In the genomic region with DNA sequence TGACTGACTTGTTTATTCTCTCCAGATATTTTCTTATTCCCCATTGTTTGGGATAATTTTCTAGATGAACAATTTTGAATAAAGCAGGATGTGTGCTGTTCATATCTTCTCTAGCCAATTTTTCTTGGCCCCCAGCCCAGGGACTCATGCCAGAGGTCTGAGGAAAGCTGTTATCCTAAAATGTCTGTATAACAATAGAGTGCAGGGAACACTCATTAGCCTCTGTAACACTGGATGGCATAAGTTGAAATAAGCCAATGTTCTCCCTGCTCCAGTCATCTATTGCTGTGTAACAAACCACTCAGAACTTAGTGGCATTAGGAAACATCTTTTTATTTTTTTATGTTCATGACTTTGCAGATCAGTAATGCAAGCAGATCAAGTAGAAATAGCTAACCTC, we compare ENCODE assay signal across 11 cellular contexts.
DNase-seq lines count a peak whose midpoint lies in the region; ATAC-seq and TF ChIP-seq lines count a peak whose summit lies in the region.
"Had no signal": no experiment of that assay in that cellular context is flagged by ENCODE, and none has a peak within 500 bp of the region (broad histone marks: within the 10 kb centered on the region; RNA-seq: fewer than 3 reads in every experiment).

No MANE protein-coding gene starts in this region.

- H3K4me2 ChIP-seq in smooth muscle cell, result no peak overlapping the region

- H3K27me3 Mint-ChIP-seq in brain, result no peaks in the 10 kb centered on the region
- H3K27me3 Mint-ChIP-seq in activated T-cell treated with anti-CD3 and anti-CD28 coated beads, Interleukin-2, amount 50 U/mL, for 72 hours (ENCODE audit: low read depth), result no peaks in the 10 kb centered on the region

- H3F3A ChIP-seq in smooth muscle cell (ENCODE audit: low read depth), result no peaks in the 10 kb centered on the region

- DNase-seq in COR-L47 (lab: John Stamatoyannopoulos, UW) (peak; percentile 97), NCI-H2081 (lab: John Stamatoyannopoulos, UW) (peak; percentile 81 to 97), left kidney (ENCODE audit: low read depth, low spot score) (peak; percentile 36), smooth muscle cell (lab: John Stamatoyannopoulos, UW; ENCODE audit: unreplicated experiment) (no peak)
- DNase-seq in stimulated activated CD4-positive, alpha-beta T cell treated with anti-CD3 and anti-CD28 coated beads, Interleukin-2, amount 100 ng/mL, for 48 hours, result no peak
- no peak for DNase-seq in activated T-cell treated with anti-CD3 and anti-CD28 coated beads, Interleukin-2, amount 50 U/mL, for 72 hours
- DNase-seq: dorsolateral prefrontal cortex; stimulated activated CD4-positive, alpha-beta T cell treated with anti-CD3 and anti-CD28 coated beads, Interleukin-12 subunit alpha, Interleukin-12 subunit beta, amount 100 ng/mL, for 4 hours had no signal

- no peak overlapping the region for H2AFZ ChIP-seq in smooth muscle cell (ENCODE audit: low read depth)

- TF ChIP-seq CTCF in brain (conservative IDR thresholded peaks at IDR 0.05) (no peak), smooth muscle cell (IDR thresholded peaks at IDR 0.05; ENCODE audit: borderline replicate concordance, insufficient read depth, poor library complexity, severe bottlenecking) (no peak)

- peaks cover 22% of the 10 kb centered on the region for H3K36me3 Mint-ChIP-seq in brain
- H3K36me3 Mint-ChIP-seq in activated T-cell treated with anti-CD3 and anti-CD28 coated beads, Interleukin-2, amount 50 U/mL, for 72 hours (ENCODE audit: insufficient read depth in 2 of 2), result peaks cover 2 to 8% of the 10 kb centered on the region in 2 donors

- H3K4me3 ChIP-seq in smooth muscle cell, result no peak overlapping the region
- H3K4me3 ChIP-seq: dorsolateral prefrontal cortex had no signal

- H3K4me1 ChIP-seq in smooth muscle cell (ENCODE audit: low read depth), result no peaks in the 10 kb centered on the region

- no peak overlapping the region for H3K9ac ChIP-seq in smooth muscle cell (ENCODE audit: low read depth)

- H3K4me1 Mint-ChIP-seq in brain, result peaks cover 7% of the 10 kb centered on the region
- no peaks in the 10 kb centered on the region for H3K4me1 Mint-ChIP-seq in activated T-cell treated with anti-CD3 and anti-CD28 coated beads, Interleukin-2, amount 50 U/mL, for 72 hours (ENCODE audit: low read depth)
- H3K4me1 Mint-ChIP-seq: WTC11 had no signal

- no peak overlapping the region for H3K4me3 Mint-ChIP-seq in brain
- H3K4me3 Mint-ChIP-seq in activated T-cell treated with anti-CD3 and anti-CD28 coated beads, Interleukin-2, amount 50 U/mL, for 72 hours, result no peak overlapping the region
- H3K4me3 Mint-ChIP-seq: WTC11 had no signal

- peak overlapping the region in 3 of 5 experiments; percentile 62 to 83 (median 82) for H3K27ac Mint-ChIP-seq in brain
- H3K27ac Mint-ChIP-seq in activated T-cell treated with anti-CD3 and anti-CD28 coated beads, Interleukin-2, amount 50 U/mL, for 72 hours, result no peak overlapping the region
- H3K27ac Mint-ChIP-seq: WTC11 had no signal

- no peaks in the 10 kb centered on the region for H3K27me3 ChIP-seq in smooth muscle cell (ENCODE audit: low read depth)
- H3K27me3 ChIP-seq: dorsolateral prefrontal cortex had no signal

- no peaks in the 10 kb centered on the region for H3K79me2 ChIP-seq in smooth muscle cell (ENCODE audit: low read depth)

- no peaks in the 10 kb centered on the region for H3K36me3 ChIP-seq in smooth muscle cell (ENCODE audit: low read depth)

- H3K9me3 ChIP-seq in smooth muscle cell (replicated peaks; ENCODE audit: low read depth), result peaks cover 9% of the 10 kb centered on the region

- no peaks in the 10 kb centered on the region for H4K20me1 ChIP-seq in smooth muscle cell (ENCODE audit: low read depth)

- H3K27ac ChIP-seq in smooth muscle cell (ENCODE audit: low read depth), result no peak overlapping the region
- H3K27ac ChIP-seq: dorsolateral prefrontal cortex had no signal

- ATAC-seq in HG03135 (IDR thresholded peaks at IDR 0.05; ENCODE audit: unreplicated experiment), result no peak
- ATAC-seq in activated T-cell treated with anti-CD3 and anti-CD28 coated beads, Interleukin-2, amount 50 U/mL, for 72 hours (replicated peaks in 1 of 2), result no peak
- ATAC-seq: WTC11 had no signal

- H3K9me3 Mint-ChIP-seq in brain, result peaks cover 45 to 69% (median 61%) of the 10 kb centered on the region in 5 experiments
- peaks cover 13 to 18% of the 10 kb centered on the region in 2 donors for H3K9me3 Mint-ChIP-seq in activated T-cell treated with anti-CD3 and anti-CD28 coated beads, Interleukin-2, amount 50 U/mL, for 72 hours

Comparison
In these comparisons a context has a peak if more than half of its experiments do, and no peak if none do; other contexts are left out.
1. DNase-seq: peak in COR-L47 (single experiment), NCI-H2081 (2 of 2) and left kidney (single experiment); none in stimulated activated CD4-positive, alpha-beta T cell treated with anti-CD3 and anti-CD28 coated beads, Interleukin-2, amount 100 ng/mL, for 48 hours (0 of 2), activated T-cell treated with anti-CD3 and anti-CD28 coated beads, Interleukin-2, amount 50 U/mL, for 72 hours (0 of 2) and smooth muscle cell (single experiment).